Comparison of ENCODE assay signal across 8 cellular contexts in the genomic region with DNA sequence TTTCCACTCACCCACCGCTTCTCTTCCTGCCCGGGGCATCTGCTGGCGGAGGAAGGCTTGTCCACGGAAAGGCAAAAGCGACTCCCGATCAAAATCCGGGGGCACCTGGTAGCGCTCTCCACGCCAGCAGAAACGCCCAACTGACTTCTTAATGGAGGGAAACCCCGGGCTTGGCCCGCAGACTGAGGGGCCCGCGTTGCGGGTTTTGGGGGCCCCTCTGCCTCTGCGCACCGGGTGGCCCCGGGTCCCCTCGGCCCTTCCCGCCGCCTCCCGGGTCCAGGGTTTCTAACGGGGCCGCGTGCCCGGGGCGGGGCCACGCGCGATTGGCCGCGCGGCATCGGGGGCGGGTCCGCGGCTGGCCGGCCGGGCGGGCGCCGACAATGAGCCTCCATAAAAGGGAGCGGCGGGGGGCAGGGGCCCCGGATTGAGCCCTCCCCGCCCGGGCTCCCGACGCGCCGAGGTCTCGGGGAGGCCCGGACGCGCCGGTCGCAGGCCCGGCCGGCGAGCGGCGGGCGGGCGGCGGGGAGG. TPM values are rescaled to one million over a fixed set of nuclear protein-coding genes. Genes with fewer than 3 reads are reported as not detected.
DNase-seq lines count a peak whose midpoint lies in the region; ATAC-seq and TF ChIP-seq lines count a peak whose summit lies in the region.

A gene with protein sequence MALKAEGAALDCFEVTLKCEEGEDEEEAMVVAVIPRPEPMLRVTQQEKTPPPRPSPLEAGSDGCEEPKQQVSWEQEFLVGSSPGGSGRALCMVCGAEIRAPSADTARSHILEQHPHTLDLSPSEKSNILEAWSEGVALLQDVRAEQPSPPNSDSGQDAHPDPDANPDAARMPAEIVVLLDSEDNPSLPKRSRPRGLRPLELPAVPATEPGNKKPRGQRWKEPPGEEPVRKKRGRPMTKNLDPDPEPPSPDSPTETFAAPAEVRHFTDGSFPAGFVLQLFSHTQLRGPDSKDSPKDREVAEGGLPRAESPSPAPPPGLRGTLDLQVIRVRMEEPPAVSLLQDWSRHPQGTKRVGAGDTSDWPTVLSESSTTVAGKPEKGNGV (plus strand): TSS at position 422 of the 528 bp plus-strand sequence. CDS start 231 bp downstream, outside the sequence.

- H3K9me2 ChIP-seq in Karpas-422 (replicated peaks; ENCODE audit: insufficient read depth, low read length) = no peaks in the 10 kb centered on the region

- H3K4me2 ChIP-seq in Karpas-422 (ENCODE audit: low read depth, low read length, poor library complexity, severe bottlenecking) = peak within 1 kb of the TSS; percentile 96

- peak within 1 kb of the TSS; percentile 95 for H3K4me3 Mint-ChIP-seq in neural crest cell

- no peaks in the 10 kb centered on the region for H3K27me3 Mint-ChIP-seq in neural crest cell (ENCODE audit: low read depth)

- peaks cover 17% of the 10 kb centered on the region for H3K4me1 ChIP-seq in Karpas-422 (ENCODE audit: low read length)
- H3K4me1 ChIP-seq in SJCRH30 = peaks cover 5% of the 10 kb centered on the region; the same call in 1 of the 2 replicates
- no peaks in the 10 kb centered on the region for H3K4me1 ChIP-seq in foreskin keratinocyte
- H3K4me1 ChIP-seq in stomach smooth muscle (ENCODE audit: control insufficient read depth, insufficient read depth, low read length) = peaks cover 31% of the 10 kb centered on the region

- peaks cover 10% of the 10 kb centered on the region for H3K36me3 Mint-ChIP-seq in neural crest cell (ENCODE audit: low read depth)

- DNase-seq in EH (ENCODE audit: low read depth) = peak; percentile 78
- peak; percentile 89 for DNase-seq in Karpas-422
- DNase-seq in SJCRH30 = peak; percentile 78 to 84
- peak; percentile 51 for DNase-seq in activated gamma-delta T cell treated with anti-CD3 and anti-CD28 coated beads, Interleukin-2, amount 50 U/mL, for 16 hours (ENCODE audit: low read depth)
- peak in 1 of 2 donors; percentile 37 for DNase-seq in foreskin keratinocyte
- DNase-seq in neural crest cell (ENCODE audit: low read depth, low spot score) = peak; percentile 71

- ATAC-seq in GM21825 (IDR thresholded peaks at IDR 0.05; ENCODE audit: unreplicated experiment) = peak; percentile 84
- ATAC-seq in foreskin keratinocyte = peak; percentile 81

- H4K20me1 ChIP-seq in Karpas-422 (ENCODE audit: insufficient read depth, low read depth, low read length) = peaks cover 34% of the 10 kb centered on the region

- H3K4me1 Mint-ChIP-seq in neural crest cell = peaks cover 38% of the 10 kb centered on the region

- H3K27ac ChIP-seq in Karpas-422 (ENCODE audit: low read length) (peak within 1 kb of the TSS; percentile 63), SJCRH30 (peak within 1 kb of the TSS; percentile 63), foreskin keratinocyte (no peak within 1 kb of the TSS), stomach smooth muscle (ENCODE audit: low read length) (peak within 1 kb of the TSS; percentile 80)

- peaks cover 44% of the 10 kb centered on the region for H3K79me2 ChIP-seq in Karpas-422 (ENCODE audit: low read length)

- peak within 1 kb of the TSS; percentile 85 for H3K4me3 ChIP-seq in Karpas-422 (ENCODE audit: low read length)
- H3K4me3 ChIP-seq in SJCRH30 = peak within 1 kb of the TSS; percentile 97
- H3K4me3 ChIP-seq in stomach smooth muscle (ENCODE audit: low read length in 2 of 2) = peak within 1 kb of the TSS; percentile 70 to 92

- H3K9ac ChIP-seq in Karpas-422 (ENCODE audit: low read length) = peak within 1 kb of the TSS; percentile 96
- H3K9ac ChIP-seq in stomach smooth muscle (ENCODE audit: low read length in 2 of 2) = peak within 1 kb of the TSS; percentile 81 to 89

- H2AFZ ChIP-seq in Karpas-422 (ENCODE audit: low read length) = no peak within 1 kb of the TSS

- H3K9me3 ChIP-seq in Karpas-422 (ENCODE audit: low read length) (no peaks in the 10 kb centered on the region), SJCRH30 (replicated peaks) (no peaks in the 10 kb centered on the region), stomach smooth muscle (ENCODE audit: control insufficient read depth in 2 of 2, low read length in 2 of 2) (no peaks in the 10 kb centered on the region)

- no peaks in the 10 kb centered on the region for H3K9me3 Mint-ChIP-seq in neural crest cell

- TF ChIP-seq CTCF in foreskin keratinocyte (conservative IDR thresholded peaks at IDR 0.05) (no peak), neural crest cell (conservative IDR thresholded peaks at IDR 0.05) (no peak)

- peak within 1 kb of the TSS; percentile 12 for H3K27ac Mint-ChIP-seq in neural crest cell (ENCODE audit: unreplicated experiment)

- H3K36me3 ChIP-seq in Karpas-422 (ENCODE audit: insufficient read depth, low read length) (peaks cover 28% of the 10 kb centered on the region; the same call in 1 of the 2 replicates), SJCRH30 (peaks cover 28% of the 10 kb centered on the region), stomach smooth muscle (ENCODE audit: control insufficient read depth in 2 of 2, insufficient read depth in 2 of 2, low read length in 2 of 2) (peaks cover 0 to 9% of the 10 kb centered on the region in 2 donors)

- H3K27me3 ChIP-seq in Karpas-422 (ENCODE audit: low read length) (no peaks in the 10 kb centered on the region), SJCRH30 (no peaks in the 10 kb centered on the region), foreskin keratinocyte (no peaks in the 10 kb centered on the region), stomach smooth muscle (ENCODE audit: control insufficient read depth in 1 of 2, insufficient read depth in 2 of 2, low read length in 2 of 2) (no peaks in the 10 kb centered on the region)

RNA-seq across cellular contexts. Expression of the gene that starts here (rescaled TPM):
- total RNA-seq in Karpas-422 (2014; rRNA removed; shearing (Covaris generic); ENCODE audit: low replicate concordance) = 40.3 and 88.1 TPM in 2 replicates
- 61.6 and 63.7 TPM in 2 replicates for total RNA-seq in SJCRH30 (2014; rRNA removed; shearing (Covaris generic))
- total RNA-seq in foreskin keratinocyte = 20.6 and 26.6 TPM in 2 replicates
- 24.4 and 29.0 TPM in 2 replicates for polyA plus RNA-seq in foreskin keratinocyte
- 104 and 107 TPM in 2 replicates for total RNA-seq in neural crest cell
